Comparison of ENCODE assay signal across 8 cellular contexts in the genomic region with DNA sequence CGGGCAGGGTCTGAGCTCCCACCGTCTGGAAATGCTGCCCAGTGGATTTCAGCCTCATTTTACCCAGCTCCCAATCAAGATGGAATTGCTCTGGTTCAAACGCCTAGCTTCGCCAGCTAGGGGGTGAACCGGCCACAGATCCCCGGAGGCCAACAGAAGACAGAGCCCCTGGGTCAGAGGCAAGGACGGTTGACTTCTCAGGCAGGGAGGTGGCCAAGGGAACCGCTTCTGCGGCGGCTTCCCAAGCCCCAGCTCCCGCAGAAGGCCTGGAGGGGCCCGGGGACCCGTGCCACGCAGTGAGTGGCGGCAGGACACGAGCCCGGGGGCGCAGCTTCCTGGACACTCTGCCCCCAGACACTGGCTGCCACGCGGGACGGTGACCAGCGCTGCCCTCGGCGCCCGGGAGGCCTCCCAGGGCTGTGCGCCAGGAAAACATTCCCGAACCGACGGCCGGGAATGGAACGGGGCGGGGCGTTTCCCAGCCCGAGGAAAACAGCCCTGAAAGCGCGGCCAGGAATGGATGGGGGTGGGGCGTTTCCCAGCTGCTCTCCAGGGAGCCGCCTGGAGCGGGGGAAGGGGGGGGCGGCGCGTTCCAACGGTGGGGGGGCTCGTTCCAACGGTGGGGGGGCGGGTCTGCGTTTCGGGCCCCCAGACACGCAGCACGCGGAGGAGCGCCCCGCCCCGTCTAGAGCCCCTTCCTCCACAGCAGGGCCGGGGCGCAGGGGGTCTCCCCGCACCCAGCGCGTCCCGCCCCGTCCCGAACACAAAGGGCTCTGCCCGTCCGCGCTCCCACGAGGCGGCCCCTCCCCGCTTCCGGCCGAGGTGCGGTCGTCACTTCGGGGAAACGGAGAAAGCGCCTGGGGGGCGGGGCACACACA. TPM values are rescaled to one million over a fixed set of nuclear protein-coding genes. Genes with fewer than 3 reads are reported as not detected.
DNase-seq lines count a peak whose midpoint lies in the region; ATAC-seq and FAIRE-seq lines count a peak whose summit lies in the region.

No MANE protein-coding gene starts in this region.

- H3K9me3 Mint-ChIP-seq in activated naive CD4-positive, alpha-beta T cell treated with anti-CD3 and anti-CD28 coated beads, Interleukin-2, amount 10 ng/mL, durations not matched to agents 7 days and 5 days, result peaks cover 2% of the 10 kb centered on the region

- peak overlapping the region; percentile 79 for H3K27ac ChIP-seq in substantia nigra (ENCODE audit: low read depth, low read length, poor library complexity, severe bottlenecking)

- CTCF ChIA-PET in activated naive CD4-positive, alpha-beta T cell treated with anti-CD3 and anti-CD28 coated beads, Interleukin-2, amount 10 ng/mL, durations not matched to agents 7 days and 5 days (lab: Charles Lee), result interaction anchor here (0.7 to 2.5 kb wide), 11 partner anchors 13 to 105 kb away, joined by 3 to 16 read pairs (median 4); a partner anchor contains a TSS

- FAIRE-seq in frontal cortex (lab: Jason Lieb, UNC), result no peak

- peaks cover 1% of the 10 kb centered on the region for H3K36me3 Mint-ChIP-seq in activated naive CD4-positive, alpha-beta T cell treated with anti-CD3 and anti-CD28 coated beads, Interleukin-2, amount 10 ng/mL, durations not matched to agents 7 days and 5 days

- ATAC-seq in HG03432 (IDR thresholded peaks at IDR 0.05; ENCODE audit: unreplicated experiment) (peak; percentile 67), HG03457 (IDR thresholded peaks at IDR 0.05; ENCODE audit: unreplicated experiment) (no peak)

- DNase-seq in GM04504 (ENCODE audit: low read depth), result peak; percentile 91
- DNase-seq in SHP77 treated with DMSO at 0.1 percent for 48 hours (lab: John Stamatoyannopoulos, UW), result peak; percentile 40
- DNase-seq in activated naive CD4-positive, alpha-beta T cell treated with anti-CD3 and anti-CD28 coated beads, Interleukin-2, amount 10 ng/mL, durations not matched to agents 7 days and 5 days, result peak; percentile 93
- peak; percentile 78 to 80 for DNase-seq in frontal cortex (ENCODE audit: low spot score in 2 of 2)
- DNase-seq in nucleus accumbens (lab: John Stamatoyannopoulos, UW), result peak in 48 of 56 donors; percentile 19 to 87 (median 60)
- DNase-seq in substantia nigra (lab: John Stamatoyannopoulos, UW), result peak in 41 of 49 donors; percentile 26 to 87 (median 62)

- peak overlapping the region; percentile 94 for H3K27ac Mint-ChIP-seq in activated naive CD4-positive, alpha-beta T cell treated with anti-CD3 and anti-CD28 coated beads, Interleukin-2, amount 10 ng/mL, durations not matched to agents 7 days and 5 days

- peaks cover 41% of the 10 kb centered on the region for H3K4me1 Mint-ChIP-seq in activated naive CD4-positive, alpha-beta T cell treated with anti-CD3 and anti-CD28 coated beads, Interleukin-2, amount 10 ng/mL, durations not matched to agents 7 days and 5 days

- H3K4me3 Mint-ChIP-seq in activated naive CD4-positive, alpha-beta T cell treated with anti-CD3 and anti-CD28 coated beads, Interleukin-2, amount 10 ng/mL, durations not matched to agents 7 days and 5 days, result peak overlapping the region; percentile 80

- H3K27me3 Mint-ChIP-seq in activated naive CD4-positive, alpha-beta T cell treated with anti-CD3 and anti-CD28 coated beads, Interleukin-2, amount 10 ng/mL, durations not matched to agents 7 days and 5 days, result peaks cover 36% of the 10 kb centered on the region

RNA-seq across cellular contexts. Expression of a gene that starts 13.5 kb away (rescaled TPM):
- total RNA-seq in frontal cortex, result 88.9 TPM

RNA-seq across cellular contexts. Expression of a gene that starts 35.2 kb away (rescaled TPM):
- total RNA-seq in frontal cortex, result 1.6 TPM

RNA-seq across cellular contexts. Expression of a gene that starts 38.2 kb away (rescaled TPM):
- total RNA-seq in frontal cortex, result not detected

RNA-seq across cellular contexts. Expression of a gene that starts 42.0 kb away (rescaled TPM):
- total RNA-seq in frontal cortex, result 6.9 TPM

RNA-seq across cellular contexts. Expression of a gene that starts 48.2 kb away (rescaled TPM):
- 5.3 TPM for total RNA-seq in frontal cortex

Comparison
In these comparisons a context has a peak if more than half of its experiments do, and no peak if none do; other contexts are left out.
1. DNase-seq: peak in every context shown above with its lines; median percentile 93 in activated naive CD4-positive, alpha-beta T cell treated with anti-CD3 and anti-CD28 coated beads, Interleukin-2, amount 10 ng/mL, durations not matched to agents 7 days and 5 days; 91 in GM04504; 79 in frontal cortex; 62 in substantia nigra; 60 in nucleus accumbens; 40 in SHP77 treated with DMSO at 0.1 percent for 48 hours.